In genomic region chr7:113763226-113763625, GRCh38 we compare ENCODE assay signal across 15 cellular contexts.
"Had no signal": no experiment of that assay in that cellular context is flagged by ENCODE, and none has a peak within 500 bp of the region (broad histone marks: within the 10 kb centered on the region; RNA-seq: fewer than 3 reads in every experiment).

No MANE protein-coding gene starts in this region.

- DNase-seq: dermis blood vessel endothelial cell; foreskin melanocyte; head of caudate nucleus; kidney; left cardiac atrium; left ventricle myocardium inferior; lower lobe of right lung; natural killer cell; ovary; sigmoid colon; stimulated activated CD4-positive, alpha-beta T cell treated with anti-CD3 and anti-CD28 coated beads, Interleukin-2, amount 100 ng/mL, for 24 hours; stimulated activated CD4-positive, alpha-beta T cell treated with anti-CD3 and anti-CD28 coated beads, Interleukin-4, amount 100 ng/mL, for 4 hours; stimulated activated naive B cell treated with anti-CD40 and anti-IgM and Interleukin-4, amounts not matched to agents 10 μg/mL and 1 μg/mL and 100 μg/mL, for 72 hours; stimulated activated naive CD8-positive, alpha-beta T cell treated with anti-CD3 and anti-CD28 coated beads, Interleukin-15, amount 100 ng/mL, for 72 hours; transverse colon had no signal

- ATAC-seq: left cardiac atrium; lower lobe of right lung; natural killer cell; stimulated activated naive B cell treated with anti-CD40 and anti-IgM and Interleukin-4, amounts not matched to agents 10 μg/mL and 1 μg/mL and 100 μg/mL, for 72 hours; stimulated activated naive CD8-positive, alpha-beta T cell treated with anti-CD3 and anti-CD28 coated beads, Interleukin-15, amount 100 ng/mL, for 72 hours had no signal
